In genomic region chr16:28259091-28259780, GRCh38 we compare ENCODE assay signal across 12 cellular contexts. TPM values are rescaled to one million over a fixed set of nuclear protein-coding genes. Genes with fewer than 3 reads are reported as not detected.
DNase-seq lines count a peak whose midpoint lies in the region; ATAC-seq lines count a peak whose summit lies in the region.
"Had no signal": no experiment of that assay in that cellular context is flagged by ENCODE, and none has a peak within 500 bp of the region (broad histone marks: within the 10 kb centered on the region; RNA-seq: fewer than 3 reads in every experiment).

No MANE protein-coding gene starts in this region.

- peaks cover 9% of the 10 kb centered on the region in 2 donors for H3K4me1 Mint-ChIP-seq in effector memory CD8-positive, alpha-beta T cell (ENCODE audit: low read depth in 2 of 2)
- peaks cover 5 to 28% (median 14%) of the 10 kb centered on the region in 7 donors for H3K4me1 Mint-ChIP-seq in naive thymus-derived CD4-positive, alpha-beta T cell
- H3K4me1 Mint-ChIP-seq: activated B cell treated with CpG ODN at 0.5 μM for 24 hours had no signal

- in situ Hi-C loops in ACHN (cut with HindIII; ENCODE audit: low pct_ligation_motif_present, low pct_unique_long_range_greater_than_20kb, low sequenced_read_pairs): no loop called here

- H3K9me3 ChIP-seq in naive thymus-derived CD4-positive, alpha-beta T cell (ENCODE audit: control insufficient read depth in 2 of 3, low read length in 3 of 3): no peaks in the 10 kb centered on the region
- H3K9me3 ChIP-seq: testis had no signal

- CTCF ChIA-PET in naive thymus-derived CD4-positive, alpha-beta T cell (lab: Charles Lee): no interaction called here

- peak; percentile 20 for ATAC-seq in Right ventricle myocardium inferior
- peak; percentile 58 for ATAC-seq in effector memory CD8-positive, alpha-beta T cell (replicated peaks)
- no peak for ATAC-seq in naive thymus-derived CD4-positive, alpha-beta T cell

- H3K4me3 Mint-ChIP-seq in effector memory CD8-positive, alpha-beta T cell: peak overlapping the region in 1 of 2 donors; percentile 36
- H3K4me3 Mint-ChIP-seq in naive thymus-derived CD4-positive, alpha-beta T cell: peak overlapping the region in 7 of 10 donors; percentile 16 to 57 (median 25)
- H3K4me3 Mint-ChIP-seq: activated B cell treated with CpG ODN at 0.5 μM for 24 hours had no signal

- H3K36me3 ChIP-seq in naive thymus-derived CD4-positive, alpha-beta T cell (ENCODE audit: control insufficient read depth in 2 of 3, insufficient read depth in 3 of 3, low read length in 3 of 3): no peaks in the 10 kb centered on the region

- H3K36me3 Mint-ChIP-seq in effector memory CD8-positive, alpha-beta T cell (ENCODE audit: insufficient read depth): no peaks in the 10 kb centered on the region
- peaks cover 0 to 5% (median 0%) of the 10 kb centered on the region in 5 donors for H3K36me3 Mint-ChIP-seq in naive thymus-derived CD4-positive, alpha-beta T cell

- H3K27ac ChIP-seq in naive thymus-derived CD4-positive, alpha-beta T cell (ENCODE audit: low read depth, low read length): no peak overlapping the region
- H3K27ac ChIP-seq: testis had no signal

- H3K27ac Mint-ChIP-seq in effector memory CD8-positive, alpha-beta T cell: peak overlapping the region; percentile 6 to 10
- H3K27ac Mint-ChIP-seq in naive thymus-derived CD4-positive, alpha-beta T cell: peak overlapping the region in 4 of 9 donors; percentile 12 to 74 (median 68)
- H3K27ac Mint-ChIP-seq: activated B cell treated with CpG ODN at 0.5 μM for 24 hours had no signal

- H3K9me3 Mint-ChIP-seq in effector memory CD8-positive, alpha-beta T cell: no peaks in the 10 kb centered on the region
- H3K9me3 Mint-ChIP-seq in naive thymus-derived CD4-positive, alpha-beta T cell: peaks cover 0 to 5% (median 0%) of the 10 kb centered on the region in 11 donors
- H3K9me3 Mint-ChIP-seq: activated B cell treated with CpG ODN at 0.5 μM for 24 hours had no signal

- no peak overlapping the region for H3K4me3 ChIP-seq in naive thymus-derived CD4-positive, alpha-beta T cell (ENCODE audit: low read length)
- H3K4me3 ChIP-seq: testis had no signal

- intact Hi-C loops in Right ventricle myocardium inferior (cut with DNase I): loop anchor here (2.0 kb wide), 1 partner anchor 52 kb away; no protein-coding TSS in a partner anchor
- intact Hi-C loops in cardiac septum (cut with DNase I): no loop called here
- intact Hi-C loops in naive thymus-derived CD4-positive, alpha-beta T cell (cut with micrococcal nuclease): no loop called here

- POLR2A ChIA-PET in naive thymus-derived CD4-positive, alpha-beta T cell (lab: Charles Lee): interaction anchor here (1.1 kb wide), 1 partner anchor 20 kb away, joined by 5 read pairs; no protein-coding TSS in a partner anchor

- H3K4me1 ChIP-seq in naive thymus-derived CD4-positive, alpha-beta T cell (ENCODE audit: control insufficient read depth in 2 of 2, insufficient read depth in 2 of 2, low read length in 2 of 2): peaks cover 0 to 9% of the 10 kb centered on the region in 2 donors

- peaks cover 21 to 60% of the 10 kb centered on the region in 2 donors for H3K27me3 Mint-ChIP-seq in effector memory CD8-positive, alpha-beta T cell
- peaks cover 0 to 8% (median 7%) of the 10 kb centered on the region in 5 donors for H3K27me3 Mint-ChIP-seq in naive thymus-derived CD4-positive, alpha-beta T cell

- DNase-seq in Right ventricle myocardium inferior (ENCODE audit: missing footprints): no peak
- no peak for DNase-seq in cardiac septum (ENCODE audit: low spot score)
- DNase-seq in effector memory CD8-positive, alpha-beta T cell: no peak
- DNase-seq in naive thymus-derived CD4-positive, alpha-beta T cell: peak in 3 of 9 donors; percentile 7 to 18 (median 11)
- DNase-seq in ureter (ENCODE audit: low spot score): no peak
- no peak for DNase-seq in dermis blood vessel endothelial cell
- no peak for DNase-seq in CD1c-positive myeloid dendritic cell (ENCODE audit: extremely low spot score)
- no peak for DNase-seq in ACHN
- DNase-seq: activated B cell treated with CpG ODN at 0.5 μM for 24 hours; activated naive CD4-positive, alpha-beta T cell; foreskin melanocyte had no signal

- no peaks in the 10 kb centered on the region for H3K27me3 ChIP-seq in naive thymus-derived CD4-positive, alpha-beta T cell (ENCODE audit: control insufficient read depth in 2 of 2, insufficient read depth in 2 of 2, low read length in 2 of 2)
- H3K27me3 ChIP-seq: testis had no signal

RNA-seq across cellular contexts. Expression of gene SBK1, which starts 33.1 kb away (rescaled TPM):
- 1.4 TPM for total RNA-seq in Right ventricle myocardium inferior
- 1.9 TPM for total RNA-seq in cardiac septum
- total RNA-seq in naive thymus-derived CD4-positive, alpha-beta T cell: 10 to 100 TPM in 4 of 5 experiments, 1 to 10 TPM in 1; 6.0 to 19.9 (median 17.9) TPM
- polyA plus RNA-seq in naive thymus-derived CD4-positive, alpha-beta T cell: 10 to 100 TPM in 1 of 2 donors, 1 to 10 TPM in 1; 4.2 to 10.0 TPM
- total RNA-seq in ureter: 0.49 TPM
- under 0.01 and 0.14 TPM in 2 replicates for total RNA-seq in dermis blood vessel endothelial cell

RNA-seq across cellular contexts. Expression of gene XPO6, which starts 47.5 kb away (rescaled TPM):
- total RNA-seq in Right ventricle myocardium inferior (30.4 TPM), cardiac septum (43.9 TPM), ureter (145 TPM), dermis blood vessel endothelial cell (89.7 and 112 TPM in 2 replicates)
- 100 to 1,000 TPM; 232 to 437 (median 385) TPM for total RNA-seq in naive thymus-derived CD4-positive, alpha-beta T cell
- polyA plus RNA-seq in naive thymus-derived CD4-positive, alpha-beta T cell: 100 to 1,000 TPM in 1 of 2 donors, 10 to 100 TPM in 1; 89.5 to 144 TPM
